8 cellular contexts compared by ENCODE assay signal in genomic region chrX:1481636-1482529, GRCh38. TPM values are rescaled to one million over a fixed set of nuclear protein-coding genes. Genes with fewer than 3 reads are reported as not detected.
DNase-seq lines count a peak whose midpoint lies in the region; ATAC-seq and TF ChIP-seq lines count a peak whose summit lies in the region.

No MANE protein-coding gene starts in this region.

- intact Hi-C loops in A673 (cut with micrococcal nuclease; ENCODE audit: unreplicated experiment): no loop called here

- peak overlapping the region; percentile 97 for H3K27ac Mint-ChIP-seq in activated CD4-positive, alpha-beta T cell treated with anti-CD3 and anti-CD28 coated beads, Interleukin-2, amount 10 ng/mL, durations not matched to agents 7 days and 5 days
- H3K27ac Mint-ChIP-seq in stimulated activated memory B cell treated with anti-CD40 and anti-IgM and Interleukin-4, amounts not matched to agents 10 μg/mL and 1 μg/mL and 100 μg/mL, for 72 hours: peak overlapping the region; percentile 100

- peaks cover 84% of the 10 kb centered on the region for H3K36me3 Mint-ChIP-seq in activated CD4-positive, alpha-beta T cell treated with anti-CD3 and anti-CD28 coated beads, Interleukin-2, amount 10 ng/mL, durations not matched to agents 7 days and 5 days (ENCODE audit: low read depth)
- H3K36me3 Mint-ChIP-seq in stimulated activated memory B cell treated with anti-CD40 and anti-IgM and Interleukin-4, amounts not matched to agents 10 μg/mL and 1 μg/mL and 100 μg/mL, for 72 hours: peaks cover 78% of the 10 kb centered on the region

- POLR2A ChIA-PET in A673 (lab: Charles Lee; ENCODE audit: low non-redundant PET): no interaction called here
- POLR2A ChIA-PET in activated CD4-positive, alpha-beta T cell treated with anti-CD3 and anti-CD28 coated beads, Interleukin-2, amount 10 ng/mL, durations not matched to agents 7 days and 5 days (lab: Charles Lee): no interaction called here

- peak; percentile 41 for ATAC-seq in HG03457 (IDR thresholded peaks at IDR 0.05; ENCODE audit: unreplicated experiment)
- peak; percentile 78 for ATAC-seq in stimulated activated memory B cell treated with anti-CD40 and anti-IgM and Interleukin-4, amounts not matched to agents 10 μg/mL and 1 μg/mL and 100 μg/mL, for 72 hours

- H3K4me1 ChIP-seq in A673 (ENCODE audit: insufficient read depth, low read length, poor library complexity, severe bottlenecking) (peaks cover 15% of the 10 kb centered on the region), endocrine pancreas (ENCODE audit: control insufficient read depth, insufficient read depth, low read length) (no peaks in the 10 kb centered on the region)

- H3K4me3 ChIP-seq in A673 (ENCODE audit: low read depth, low read length, poor library complexity, severe bottlenecking) (peak overlapping the region; percentile 24), endocrine pancreas (ENCODE audit: control insufficient read depth, insufficient read depth, low read length) (peak overlapping the region; percentile 6)

- no peaks in the 10 kb centered on the region for H3K27me3 Mint-ChIP-seq in activated CD4-positive, alpha-beta T cell treated with anti-CD3 and anti-CD28 coated beads, Interleukin-2, amount 10 ng/mL, durations not matched to agents 7 days and 5 days
- no peaks in the 10 kb centered on the region for H3K27me3 Mint-ChIP-seq in stimulated activated memory B cell treated with anti-CD40 and anti-IgM and Interleukin-4, amounts not matched to agents 10 μg/mL and 1 μg/mL and 100 μg/mL, for 72 hours

- H3K27ac ChIP-seq in A673 (ENCODE audit: low read depth, low read length, poor library complexity, severe bottlenecking): peak overlapping the region; percentile 89

- H3K9me3 ChIP-seq in A673 (ENCODE audit: low read depth, low read length, poor library complexity, severe bottlenecking) (peaks cover 6% of the 10 kb centered on the region), endocrine pancreas (ENCODE audit: control insufficient read depth, low read length) (no peaks in the 10 kb centered on the region)

- no TSS peak for BruUV-seq in A673 (replicated peaks; lab: Mats Ljungman, UMichigan)

- H3K36me3 ChIP-seq in A673 (ENCODE audit: insufficient read depth, low read length, poor library complexity, severe bottlenecking): no peaks in the 10 kb centered on the region
- H3K36me3 ChIP-seq in endocrine pancreas (ENCODE audit: control insufficient read depth, insufficient read depth, low read length): no peaks in the 10 kb centered on the region

- no peak overlapping the region for H3K9ac ChIP-seq in endocrine pancreas (ENCODE audit: control insufficient read depth, insufficient read depth, low read length)

- H3K9me3 Mint-ChIP-seq in activated CD4-positive, alpha-beta T cell treated with anti-CD3 and anti-CD28 coated beads, Interleukin-2, amount 10 ng/mL, durations not matched to agents 7 days and 5 days: peaks cover 18% of the 10 kb centered on the region
- peaks cover 11% of the 10 kb centered on the region for H3K9me3 Mint-ChIP-seq in stimulated activated memory B cell treated with anti-CD40 and anti-IgM and Interleukin-4, amounts not matched to agents 10 μg/mL and 1 μg/mL and 100 μg/mL, for 72 hours

- DNase-seq in A673 (ENCODE audit: low spot score) (peak; percentile 93), GM19238 (ENCODE audit: insufficient read length, low spot score) (peak; percentile 46), mucosa of gallbladder (ENCODE audit: low spot score) (peak; percentile 72), NCI-H128 (lab: John Stamatoyannopoulos, UW; ENCODE audit: unreplicated experiment) (no peak)
- peak; percentile 87 for DNase-seq in activated CD4-positive, alpha-beta T cell treated with anti-CD3 and anti-CD28 coated beads, Interleukin-2, amount 10 ng/mL, durations not matched to agents 7 days and 5 days

- no peak for TF ChIP-seq CTCF in A673 (conservative IDR thresholded peaks at IDR 0.05; ENCODE audit: low read depth, low read length)

- CTCF ChIA-PET in A673 (lab: Charles Lee): no interaction called here
- CTCF ChIA-PET in activated CD4-positive, alpha-beta T cell treated with anti-CD3 and anti-CD28 coated beads, Interleukin-2, amount 10 ng/mL, durations not matched to agents 7 days and 5 days (lab: Charles Lee): no interaction called here

- H3K4me1 Mint-ChIP-seq in activated CD4-positive, alpha-beta T cell treated with anti-CD3 and anti-CD28 coated beads, Interleukin-2, amount 10 ng/mL, durations not matched to agents 7 days and 5 days: peaks cover 78% of the 10 kb centered on the region
- H3K4me1 Mint-ChIP-seq in stimulated activated memory B cell treated with anti-CD40 and anti-IgM and Interleukin-4, amounts not matched to agents 10 μg/mL and 1 μg/mL and 100 μg/mL, for 72 hours: peaks cover 87% of the 10 kb centered on the region

- peak overlapping the region; percentile 75 for H3K4me3 Mint-ChIP-seq in activated CD4-positive, alpha-beta T cell treated with anti-CD3 and anti-CD28 coated beads, Interleukin-2, amount 10 ng/mL, durations not matched to agents 7 days and 5 days
- peak overlapping the region; percentile 76 for H3K4me3 Mint-ChIP-seq in stimulated activated memory B cell treated with anti-CD40 and anti-IgM and Interleukin-4, amounts not matched to agents 10 μg/mL and 1 μg/mL and 100 μg/mL, for 72 hours

- H3K27me3 ChIP-seq in A673 (replicated peaks; ENCODE audit: insufficient read depth, low read depth, low read length, poor library complexity) (no peaks in the 10 kb centered on the region), endocrine pancreas (ENCODE audit: control insufficient read depth, insufficient read depth, low read length) (peaks cover under 1% of the 10 kb centered on the region)

RNA-seq across cellular contexts. Expression of gene ASMTL, which starts 29.2 kb away (rescaled TPM):
- total RNA-seq in A673 (2021) (24.9 and 33.5 TPM in 2 replicates), mucosa of gallbladder (29.7 TPM)
- total RNA-seq in activated CD4-positive, alpha-beta T cell treated with anti-CD3 and anti-CD28 coated beads, Interleukin-2, amount 10 ng/mL, durations not matched to agents 7 days and 5 days: 10 to 100 TPM; 30.7 to 33.9 TPM

RNA-seq across cellular contexts. Expression of gene P2RY8, which starts 55.1 kb away (rescaled TPM):
- not detected in 2 replicates for total RNA-seq in A673 (2021)
- 100 to 1,000 TPM in 1 of 2 experiments, 10 to 100 TPM in 1; 99.1 to 107 TPM for total RNA-seq in activated CD4-positive, alpha-beta T cell treated with anti-CD3 and anti-CD28 coated beads, Interleukin-2, amount 10 ng/mL, durations not matched to agents 7 days and 5 days
- total RNA-seq in mucosa of gallbladder: 2.3 TPM

Comparison
In these comparisons a context has a peak if more than half of its experiments do, and no peak if none do; other contexts are left out.
1. RNA of gene P2RY8, which starts 55.1 kb away (total RNA-seq): 99.1 to 107 TPM in activated CD4-positive, alpha-beta T cell treated with anti-CD3 and anti-CD28 coated beads, Interleukin-2, amount 10 ng/mL, durations not matched to agents 7 days and 5 days; 2.3 TPM in mucosa of gallbladder (single experiment) and not detected in A673; every median in the first group is over 10 times any median in the second.